ENCODE assay signal across 13 cellular contexts in the genomic region with DNA sequence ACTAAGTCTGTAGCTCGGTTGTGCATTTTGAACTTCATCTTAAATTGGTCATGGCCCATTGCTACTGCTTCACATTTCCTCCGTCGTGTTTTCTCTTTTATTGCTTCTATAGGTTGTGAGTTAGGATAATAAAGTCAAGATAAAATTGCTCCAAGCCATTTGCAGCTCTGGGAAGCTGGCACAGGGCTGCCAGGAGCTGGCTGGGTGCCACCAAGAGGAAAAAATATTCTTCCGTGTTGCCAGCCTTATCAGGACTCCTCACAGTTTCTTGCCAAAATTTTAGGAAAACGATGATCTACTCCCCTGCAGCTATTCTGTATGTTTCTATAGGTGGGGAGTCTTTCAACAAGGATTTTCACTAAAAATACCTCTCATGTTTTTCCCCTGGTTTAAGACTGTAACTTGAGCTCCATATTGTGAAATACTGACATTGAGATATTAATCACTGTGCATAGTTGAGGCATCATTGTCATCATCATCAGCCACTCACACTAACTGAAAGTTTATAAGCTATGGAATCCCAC. TPM values are rescaled to one million over a fixed set of nuclear protein-coding genes. Genes with fewer than 3 reads are reported as not detected.
DNase-seq lines count a peak whose midpoint lies in the region; ATAC-seq and TF ChIP-seq lines count a peak whose summit lies in the region.
"Had no signal": no experiment of that assay in that cellular context is flagged by ENCODE, and none has a peak within 500 bp of the region (broad histone marks: within the 10 kb centered on the region; RNA-seq: fewer than 3 reads in every experiment).

No MANE protein-coding gene starts in this region.

- ATAC-seq in Panc1, result peak; percentile 47; the same call in 1 of the 2 replicates
- no peak for ATAC-seq in GM18858 (IDR thresholded peaks at IDR 0.05; ENCODE audit: unreplicated experiment)
- ATAC-seq: naive thymus-derived CD4-positive, alpha-beta T cell had no signal

- no peaks in the 10 kb centered on the region for H3K9me3 ChIP-seq in Panc1 (ENCODE audit: control insufficient read depth, insufficient read depth, low read depth, low read length)
- H3K9me3 ChIP-seq: thoracic aorta had no signal

- TF ChIP-seq CTCF in Panc1 (IDR thresholded peaks at IDR 0.05) (no peak), fibroblast of pulmonary artery (IDR thresholded peaks at IDR 0.05; ENCODE audit: low read length, missing control alignments) (no peak), GM13976 (IDR thresholded peaks at IDR 0.05; ENCODE audit: borderline replicate concordance, control extremely low read depth, extremely low read depth, insufficient read depth, missing control alignments) (no peak)

- intact Hi-C loops in Panc1 (cut with micrococcal nuclease; ENCODE audit: unreplicated experiment), result no loop called here

- H3K27me3 ChIP-seq in Panc1 (ENCODE audit: control insufficient read depth, insufficient read depth, low read length), result no peaks in the 10 kb centered on the region

- DNase-seq in DMS79 treated with DMSO at 0.1 percent for 48 hours (lab: John Stamatoyannopoulos, UW) (peak; percentile 27), DMS79 (lab: John Stamatoyannopoulos, UW) (no peak), Panc1 (ENCODE audit: low read depth, low spot score) (no peak), fibroblast of pulmonary artery (ENCODE audit: low read depth) (peak; percentile 55), superior temporal gyrus (ENCODE audit: extremely low spot score) (peak; percentile 14), GM13976 (ENCODE audit: low spot score) (no peak), NCI-H2196 treated with DMSO at 0.1 percent for 48 hours (lab: John Stamatoyannopoulos, UW; ENCODE audit: unreplicated experiment) (no peak)
- DNase-seq: glutamatergic neuron; naive thymus-derived CD4-positive, alpha-beta T cell; NCI-H1436 treated with DMSO at 0.1 percent for 48 hours; stimulated activated CD4-positive, alpha-beta T cell treated with anti-CD3 and anti-CD28 coated beads, Interleukin-2, amount 100 ng/mL, for 48 hours had no signal

- peak overlapping the region; percentile 18; the same call in 1 of the 2 replicates for H3K27ac ChIP-seq in Panc1 (ENCODE audit: low read length)
- H3K27ac ChIP-seq: thoracic aorta had no signal

- CTCF ChIA-PET in Panc1 (lab: Charles Lee), result no interaction called here

- POLR2A ChIA-PET in Panc1 (lab: Charles Lee), result no interaction called here

- no peaks in the 10 kb centered on the region for H3K36me3 ChIP-seq in Panc1 (ENCODE audit: control insufficient read depth, insufficient read depth, low read length)
- H3K36me3 ChIP-seq: thoracic aorta had no signal

- peaks cover 10% of the 10 kb centered on the region for H3K4me1 ChIP-seq in Panc1 (ENCODE audit: control insufficient read depth, insufficient read depth, low read length)

- no peak overlapping the region for H3K4me3 ChIP-seq in Panc1 (ENCODE audit: low read depth in 2 of 2, low read length in 2 of 2)
- H3K4me3 ChIP-seq in fibroblast of pulmonary artery (replicated peaks; ENCODE audit: low read depth, low read length), result no peak overlapping the region
- H3K4me3 ChIP-seq: thoracic aorta had no signal

- no TSS peak for BruUV-seq in Panc1 (replicated peaks; lab: Mats Ljungman, UMichigan)

- in situ Hi-C loops in Panc1 (cut with HindIII; ENCODE audit: low pct_unique_long_range_greater_than_20kb, low sequenced_read_pairs), result no loop called here
- in situ Hi-C loops in GM13976 (cut with MboI; ENCODE audit: low sequenced_read_pairs, unreplicated experiment), result no loop called here

RNA-seq across cellular contexts. Expression of gene PIAS1, which starts 55.5 kb away (rescaled TPM):
- 44.5 TPM for total RNA-seq in Panc1 (2021; ENCODE audit: unreplicated experiment)
- polyA plus RNA-seq in Panc1 (2012; ENCODE audit: insufficient read length), result 34.8 TPM

Comparison
In these comparisons a context has a peak if more than half of its experiments do, and no peak if none do; other contexts are left out.
1. DNase-seq: peak in DMS79 treated with DMSO at 0.1 percent for 48 hours (single experiment), fibroblast of pulmonary artery (single experiment) and superior temporal gyrus (single experiment); none in DMS79 (single experiment), Panc1 (single experiment), GM13976 (single experiment) and NCI-H2196 treated with DMSO at 0.1 percent for 48 hours (single experiment).